In genomic region chr12:25698782-25699181, GRCh38 we compare ENCODE assay signal across 25 cellular contexts.
"Had no signal": no experiment of that assay in that cellular context is flagged by ENCODE, and none has a peak within 500 bp of the region (broad histone marks: within the 10 kb centered on the region; RNA-seq: fewer than 3 reads in every experiment).

No MANE protein-coding gene starts in this region.

- ATAC-seq: activated CD4-positive, alpha-beta T cell treated with anti-CD3 and anti-CD28 coated beads for 36 hours; activated T-helper 17 cell treated with anti-CD3 and anti-CD28 coated beads, Interleukin-2, amount 50 U/mL, for 72 hours; K562; Panc1 had no signal

- FAIRE-seq: bronchial epithelial cell, K562 had no signal

- DNase-seq: activated CD4-positive, alpha-beta memory T cell treated with anti-CD3 and anti-CD28 coated beads, Interleukin-2, amount 10 ng/mL, durations not matched to agents 7 days and 5 days; activated CD4-positive, alpha-beta T cell treated with anti-CD3 and anti-CD28 coated beads for 36 hours; activated CD4-positive, alpha-beta T cell treated with anti-CD3 and anti-CD28 coated beads, Interleukin-2, amount 50 U/mL, for 1 hour; activated gamma-delta T cell; activated naive CD4-positive, alpha-beta T cell treated with anti-CD3 and anti-CD28 coated beads for 36 hours; activated naive CD8-positive, alpha-beta T cell treated with anti-CD3 and anti-CD28 coated beads for 36 hours; activated T-cell treated with anti-CD3 and anti-CD28 coated beads for 4 hours; activated T-cell treated with anti-CD3 and anti-CD28 coated beads, Interleukin-2, amount 50 U/mL, for 48 hours; anterior cingulate cortex; Karpas-422; NCI-H1048; NCI-H1930; NCI-H2171; NCI-H510A treated with DMSO at 0.1 percent for 48 hours; NCI-H69; NK-92 treated with Interleukin-12 subunit alpha and Interleukin-12 subunit beta, amount 100 ng/mL, for 24 hours; Right ventricle myocardium superior; SJCRH30; SK-N-SH; T-helper 1 cell; WERI-Rb-1 had no signal

- H3K4me3 ChIP-seq: K562, SJCRH30 had no signal
